Comparison of ENCODE assay signal across 1 cellular context in the genomic region with DNA sequence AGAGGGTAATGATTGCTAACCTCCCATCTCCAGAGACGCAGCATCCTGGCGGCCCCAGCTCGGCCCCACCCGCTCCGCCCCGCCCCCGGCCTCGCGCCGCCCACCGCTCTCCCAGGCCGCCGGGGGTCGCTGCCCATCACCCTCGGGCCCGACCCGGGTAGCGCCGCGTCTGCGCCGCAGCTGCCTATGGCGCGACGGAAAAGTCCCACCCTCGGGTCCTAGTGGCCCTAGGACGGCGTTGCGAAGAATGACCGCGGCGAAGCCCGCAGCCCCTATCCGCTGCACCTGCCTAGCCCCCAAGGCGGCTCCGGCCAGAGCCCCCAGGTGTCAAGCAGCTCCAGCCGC.
A peak's percentile ranks its signal among the peaks of the same experiment; 100 is the strongest.
TF ChIP-seq lines count a peak whose summit lies in the region.

No MANE protein-coding gene starts in this region.

TF ChIP-seq in H1, 55 proteins besides CTCF, POLR2A, EP300 and RAD21:
- TF ChIP-seq SIN3A (conservative IDR thresholded peaks at IDR 0.05 in 1 of 2, IDR thresholded peaks at IDR 0.05 in 1 of 2; ENCODE audit: low read depth in 1 of 2, low read length in 2 of 2) = 0 out of 4 replicates have a peak, but pooled peaks of 1 of the 2 experiments have one; percentile 9
- TF ChIP-seq KDM4A (IDR thresholded peaks at IDR 0.05; ENCODE audit: low read depth, low read length, severe bottlenecking) = peak; percentile 22
- TF ChIP-seq POLR2AphosphoS5 (IDR thresholded peaks at IDR 0.05; ENCODE audit: low read depth, low read length) = peak; percentile 89
- no peak for TF ChIP-seq ASH2L (IDR thresholded peaks at IDR 0.05; ENCODE audit: low read length)
- peak; percentile 56; the same call in 1 of the 2 replicates for TF ChIP-seq CREB1 (IDR thresholded peaks at IDR 0.05)
